In genomic region chr12:124392271-124392990, GRCh38 we compare ENCODE assay signal across 8 cellular contexts.
A peak's percentile ranks its signal among the peaks of the same experiment; 100 is the strongest.
DNase-seq lines count a peak whose midpoint lies in the region; ATAC-seq and TF ChIP-seq lines count a peak whose summit lies in the region.

No MANE protein-coding gene starts in this region.

- intact Hi-C loops in HCT116 (cut with micrococcal nuclease) (loop anchor here (10.0 kb wide), 1 partner anchor 172 kb away; the partner anchor contains the start of gene NCOR2), activated B cell treated with CpG ODN at 0.5 μM for 24 hours (cut with micrococcal nuclease) (loop anchor here (10.0 kb wide), 1 partner anchor 512 kb away; no protein-coding TSS in a partner anchor), heart right ventricle (cut with DNase I) (loop anchor here in 2 of 10 donors (5.0 to 10.0 kb wide), 2 partner anchors 60 to 112 kb away; no protein-coding TSS in a partner anchor), gastrocnemius medialis (cut with DNase I; ENCODE audit: low total_unique reads) (loop anchor here (10.0 kb wide), 1 partner anchor 522 kb away; the partner anchor contains the start of gene UBC)

- BruUV-seq in HCT116 (replicated peaks; lab: Mats Ljungman, UMichigan), result no TSS peak

- H3K4me3 ChIP-seq in BLaER1 treated with 17β-estradiol and CSF1 and Interleukin-3, amounts not matched to agents 10 nM and 100 nM, result no peak overlapping the region; a peak in 3 of 20 replicates
- H3K4me3 ChIP-seq in HCT116 (replicated peaks in 1 of 2; ENCODE audit: low read depth in 1 of 2, low read length in 2 of 2), result peak overlapping the region; percentile 5 to 30; a peak in 2 of 4 replicates
- H3K4me3 ChIP-seq in heart right ventricle, result no peak overlapping the region
- no peak overlapping the region for H3K4me3 ChIP-seq in gastrocnemius medialis

- no peak overlapping the region for H3K4me3 Mint-ChIP-seq in activated B cell treated with CpG ODN at 0.5 μM for 24 hours

- H3K36me3 Mint-ChIP-seq in activated B cell treated with CpG ODN at 0.5 μM for 24 hours (ENCODE audit: low read depth), result peaks cover 34% of the 10 kb centered on the region

- no peak for TF ChIP-seq RAD21 in HCT116 (IDR thresholded peaks at IDR 0.05; ENCODE audit: low read depth)

- peak in 2 of 3 experiments; percentile 35 to 43; a peak in 4 of 6 replicates for TF ChIP-seq CTCF in HCT116 (IDR thresholded peaks at IDR 0.05 in 2 of 3, conservative IDR thresholded peaks at IDR 0.05 in 1 of 3; ENCODE audit: borderline replicate concordance in 1 of 3, insufficient read depth in 1 of 3, low read depth in 2 of 3, low read length in 2 of 3)
- no peak for TF ChIP-seq CTCF in activated B cell treated with CpG ODN at 0.5 μM for 24 hours (IDR thresholded peaks at IDR 0.05)
- TF ChIP-seq CTCF in heart right ventricle (IDR thresholded peaks at IDR 0.05), result peak in 6 of 9 donors; percentile 15 to 38 (median 28)
- TF ChIP-seq CTCF in gastrocnemius medialis (IDR thresholded peaks at IDR 0.05 in 4 of 5, conservative IDR thresholded peaks at IDR 0.05 in 1 of 5), result no peak

- H2AFZ ChIP-seq in HCT116 (ENCODE audit: low read depth, low read length, poor library complexity, severe bottlenecking), result no peak overlapping the region

- H3K27me3 ChIP-seq in BLaER1 treated with 17β-estradiol and CSF1 and Interleukin-3, amounts not matched to agents 10 nM and 100 nM, result no peaks in the 10 kb centered on the region
- H3K27me3 ChIP-seq in HCT116 (ENCODE audit: insufficient read depth, low read length) (no peaks in the 10 kb centered on the region), heart right ventricle (no peaks in the 10 kb centered on the region), gastrocnemius medialis (no peaks in the 10 kb centered on the region)

- H3K4me2 ChIP-seq in BLaER1 treated with 17β-estradiol and CSF1 and Interleukin-3, amounts not matched to agents 10 nM and 100 nM, result peak overlapping the region; percentile 96 to 100 (median 100)
- H3K4me2 ChIP-seq in HCT116 (ENCODE audit: low read length), result peak overlapping the region; percentile 92

- WGBS in heart right ventricle, 2 donors, result 34 to 45% methylated on average over 21 of the region's 21 CpGs

- peaks cover 88 to 99% (median 95%) of the 10 kb centered on the region in 11 experiments for H4K20me1 ChIP-seq in BLaER1 treated with 17β-estradiol and CSF1 and Interleukin-3, amounts not matched to agents 10 nM and 100 nM
- no peaks in the 10 kb centered on the region for H4K20me1 ChIP-seq in HCT116 (ENCODE audit: insufficient read depth)

- CTCF ChIA-PET in HCT116 (lab: Charles Lee), result interaction anchor here (1.0 kb wide), 1 partner anchor 26 kb away, joined by 3 read pairs; no protein-coding TSS in a partner anchor
- CTCF ChIA-PET in activated B cell treated with CpG ODN at 0.5 μM for 24 hours (lab: Charles Lee), result no interaction called here

- peak overlapping the region in 9 of 11 experiments; percentile 7 to 78 (median 49); a peak in 11 of 22 replicates for H3K9ac ChIP-seq in BLaER1 treated with 17β-estradiol and CSF1 and Interleukin-3, amounts not matched to agents 10 nM and 100 nM
- H3K9ac ChIP-seq in HCT116 (ENCODE audit: low read length), result peak overlapping the region; percentile 71

- H3K27ac Mint-ChIP-seq in activated B cell treated with CpG ODN at 0.5 μM for 24 hours, result peak overlapping the region; percentile 79

- POLR2A ChIA-PET in HCT116 (lab: Charles Lee) (no interaction called here), activated B cell treated with CpG ODN at 0.5 μM for 24 hours (lab: Charles Lee) (interaction anchor here (0.6 to 2.5 kb wide), 4 partner anchors 61 to 608 kb away, joined by 3 to 13 read pairs (median 4); no protein-coding TSS in a partner anchor)

- peak; percentile 55 for DNase-seq in HCT116 (ENCODE audit: low read depth, low spot score)
- DNase-seq in activated B cell treated with CpG ODN at 0.5 μM for 24 hours, result no peak
- no peak for DNase-seq in heart right ventricle
- DNase-seq in gastrocnemius medialis, result no peak
- no peak for DNase-seq in T-helper 1 cell

- peaks cover 36 to 45% (median 42%) of the 10 kb centered on the region in 11 experiments for H3K36me3 ChIP-seq in BLaER1 treated with 17β-estradiol and CSF1 and Interleukin-3, amounts not matched to agents 10 nM and 100 nM
- H3K36me3 ChIP-seq in HCT116 (ENCODE audit: control insufficient read depth in 1 of 2, insufficient read depth in 2 of 2, low read length in 2 of 2) (peaks cover 2 to 3% of the 10 kb centered on the region in 2 experiments; a peak in 1 of 4 replicates), heart right ventricle (peaks cover 0 to 48% (median 4%) of the 10 kb centered on the region in 9 donors), gastrocnemius medialis (no peaks in the 10 kb centered on the region)

- no peaks in the 10 kb centered on the region for H3K9me3 Mint-ChIP-seq in activated B cell treated with CpG ODN at 0.5 μM for 24 hours

- in situ Hi-C loops in gastrocnemius medialis (cut with MboI; ENCODE audit: low sequenced_read_pairs in 4 of 4), result loop anchor here in 1 of 4 donors (25.0 kb wide), 1 partner anchor 120 kb away; no protein-coding TSS in a partner anchor

- H3K9me2 ChIP-seq in HCT116 (ENCODE audit: insufficient read depth), result no peaks in the 10 kb centered on the region

- H3K9me3 ChIP-seq in BLaER1 treated with 17β-estradiol and CSF1 and Interleukin-3, amounts not matched to agents 10 nM and 100 nM (replicated peaks in 1 of 11), result no peaks in the 10 kb centered on the region
- H3K9me3 ChIP-seq in HCT116 (ENCODE audit: control insufficient read depth in 1 of 2, insufficient read depth in 1 of 2, low read depth in 1 of 2, low read length in 2 of 2), result no peaks in the 10 kb centered on the region
- no peaks in the 10 kb centered on the region for H3K9me3 ChIP-seq in heart right ventricle
- no peaks in the 10 kb centered on the region for H3K9me3 ChIP-seq in gastrocnemius medialis

- RAD21 ChIA-PET in HCT116 (lab: Charles Lee; ENCODE audit: low non-redundant PET in 1 of 2, low total read pairs in 2 of 2, uncharacterized antibody in 2 of 2, unreplicated experiment in 2 of 2), result interaction anchor here in 1 of 2 experiments (0.6 kb wide), 1 partner anchor 131 kb away, joined by 3 read pairs; no protein-coding TSS in a partner anchor

- peaks cover 47% of the 10 kb centered on the region for H3K4me1 Mint-ChIP-seq in activated B cell treated with CpG ODN at 0.5 μM for 24 hours

- ATAC-seq in HCT116 (peak; percentile 75), activated B cell treated with CpG ODN at 0.5 μM for 24 hours (ENCODE audit: low read depth) (no peak), heart right ventricle (peak in 2 of 8 donors; percentile 0 to 1), gastrocnemius medialis (no peak), HG03354 (IDR thresholded peaks at IDR 0.05; ENCODE audit: poor library complexity, severe bottlenecking, unreplicated experiment) (no peak), esophagus mucosa (no peak)

- TF ChIP-seq POLR2A in HCT116 (IDR thresholded peaks at IDR 0.05; ENCODE audit: borderline replicate concordance, extremely low read depth, insufficient read depth, insufficient read length) (no peak), gastrocnemius medialis (IDR thresholded peaks at IDR 0.05) (no peak)

- H3K79me2 ChIP-seq in HCT116 (ENCODE audit: insufficient read depth, low read length), result no peaks in the 10 kb centered on the region

- H3K4me1 ChIP-seq in BLaER1 treated with 17β-estradiol and CSF1 and Interleukin-3, amounts not matched to agents 10 nM and 100 nM, result peaks cover 65 to 76% (median 71%) of the 10 kb centered on the region in 10 experiments
- H3K4me1 ChIP-seq in HCT116 (ENCODE audit: control insufficient read depth in 1 of 2, insufficient read depth in 2 of 2, low read length in 2 of 2), result peaks cover 44 to 91% of the 10 kb centered on the region in 2 experiments
- H3K4me1 ChIP-seq in heart right ventricle, result peaks cover 51 to 100% (median 92%) of the 10 kb centered on the region in 9 donors
- H3K4me1 ChIP-seq in gastrocnemius medialis, result peaks cover 59 to 68% of the 10 kb centered on the region in 2 donors

- peak overlapping the region in 7 of 11 experiments; percentile 0 to 89 (median 76); a peak in 10 of 22 replicates for H3K27ac ChIP-seq in BLaER1 treated with 17β-estradiol and CSF1 and Interleukin-3, amounts not matched to agents 10 nM and 100 nM
- peak overlapping the region; percentile 88 for H3K27ac ChIP-seq in HCT116 (ENCODE audit: low read depth, low read length)
- peak overlapping the region; percentile 44 to 99 (median 84) for H3K27ac ChIP-seq in heart right ventricle
- peak overlapping the region; percentile 93 to 98 (median 96) for H3K27ac ChIP-seq in gastrocnemius medialis

- no peaks in the 10 kb centered on the region for H3K27me3 Mint-ChIP-seq in activated B cell treated with CpG ODN at 0.5 μM for 24 hours

TF ChIP-seq in HCT116, 20 proteins besides CTCF, POLR2A, EP300 and RAD21:
- no peak for TF ChIP-seq CBX3 (IDR thresholded peaks at IDR 0.05; ENCODE audit: low read depth)
- TF ChIP-seq MAX (IDR thresholded peaks at IDR 0.05), result no peak
- TF ChIP-seq ZBTB33 (IDR thresholded peaks at IDR 0.05; ENCODE audit: extremely low read depth, insufficient replicate concordance, low read length), result no peak
- no peak for TF ChIP-seq ZFX (IDR thresholded peaks at IDR 0.05)

Comparison
In these comparisons a context has a peak if more than half of its experiments do, and no peak if none do; other contexts are left out.
1. H3K4me3 ChIP-seq: peak in HCT116 (2 of 2); none in BLaER1 treated with 17β-estradiol and CSF1 and Interleukin-3, amounts not matched to agents 10 nM and 100 nM (0 of 10), heart right ventricle (0 of 10) and gastrocnemius medialis (0 of 4).
2. CTCF ChIP-seq: peak in HCT116 (2 of 3) and heart right ventricle (6 of 9); none in activated B cell treated with CpG ODN at 0.5 μM for 24 hours (single experiment) and gastrocnemius medialis (0 of 5).
3. Peak in every context shown above with its lines, with median percentiles within 50 percentile points of each other: H3K27ac ChIP-seq.